17 cellular contexts compared by ENCODE assay signal in genomic region chr2:207599641-207600040, GRCh38. TPM values are rescaled to one million over a fixed set of nuclear protein-coding genes. Genes with fewer than 3 reads are reported as not detected.
DNase-seq lines count a peak whose midpoint lies in the region; ATAC-seq and TF ChIP-seq lines count a peak whose summit lies in the region.
"Had no signal": no experiment of that assay in that cellular context is flagged by ENCODE, and none has a peak within 500 bp of the region (broad histone marks: within the 10 kb centered on the region; RNA-seq: fewer than 3 reads in every experiment).

No MANE protein-coding gene starts in this region.

- H3K9me2 ChIP-seq in GM23248 (ENCODE audit: insufficient read depth), result no peaks in the 10 kb centered on the region

- no peak for TF ChIP-seq CTCF in osteocyte (IDR thresholded peaks at IDR 0.05)

- H3K4me2 ChIP-seq in GM23248 (ENCODE audit: unreplicated experiment), result peak overlapping the region; percentile 22

- peaks cover 33% of the 10 kb centered on the region for H3K36me3 ChIP-seq in CD4-positive, CD25-positive, alpha-beta regulatory T cell (ENCODE audit: control insufficient read depth, insufficient read depth, low read length)
- H3K36me3 ChIP-seq in GM23248 (ENCODE audit: low read depth), result peaks cover 17% of the 10 kb centered on the region

- H3K36me3 Mint-ChIP-seq in CD4-positive, CD25-positive, alpha-beta regulatory T cell, result peaks cover 27% of the 10 kb centered on the region
- H3K36me3 Mint-ChIP-seq in osteocyte (ENCODE audit: unreplicated experiment), result peaks cover 36% of the 10 kb centered on the region

- H3K9me3 ChIP-seq in CD4-positive, CD25-positive, alpha-beta regulatory T cell (ENCODE audit: control insufficient read depth in 2 of 2, low read length in 2 of 2), result no peaks in the 10 kb centered on the region
- no peaks in the 10 kb centered on the region for H3K9me3 ChIP-seq in GM23248 (ENCODE audit: low read depth)
- H3K9me3 ChIP-seq: HAP-1, MG63 had no signal

- H3K79me2 ChIP-seq in GM23248 (ENCODE audit: insufficient read depth), result peaks cover 7% of the 10 kb centered on the region; the same call in 1 of the 2 replicates

- in situ Hi-C loops in GM23248 (cut with MboI), result no loop called here

- H3K9ac ChIP-seq in GM23248, result no peak overlapping the region

- no peaks in the 10 kb centered on the region for H3K27me3 ChIP-seq in CD4-positive, CD25-positive, alpha-beta regulatory T cell (ENCODE audit: control insufficient read depth, insufficient read depth, low read length)
- no peaks in the 10 kb centered on the region for H3K27me3 ChIP-seq in GM23248 (replicated peaks; ENCODE audit: insufficient read depth)
- H3K27me3 ChIP-seq: MG63 had no signal

- H3K27ac ChIP-seq in CD4-positive, CD25-positive, alpha-beta regulatory T cell (ENCODE audit: insufficient read depth, low read length, poor library complexity, severe bottlenecking), result no peak overlapping the region
- 0 out of 2 replicates have a peak overlapping the region, but pooled peaks have one; percentile 3 for H3K27ac ChIP-seq in GM23248

- H3K27me3 Mint-ChIP-seq in CD4-positive, CD25-positive, alpha-beta regulatory T cell, result no peaks in the 10 kb centered on the region
- H3K27me3 Mint-ChIP-seq in osteocyte (ENCODE audit: unreplicated experiment), result no peaks in the 10 kb centered on the region

- DNase-seq in CD4-positive, CD25-positive, alpha-beta regulatory T cell, result no peak
- DNase-seq in GM23248 (peak; percentile 12), fibroblast of gingiva (ENCODE audit: low read depth) (peak; percentile 11), osteocyte (ENCODE audit: extremely low spot score, unreplicated experiment) (no peak), SHP77 (lab: John Stamatoyannopoulos, UW) (no peak)
- DNase-seq: Calu3, DMS53, Karpas-422, MG63, NCI-H1092, NCI-H1694 treated with DMSO at 0.1 percent for 48 hours, NCI-H226, NCI-H524 treated with DMSO at 0.1 percent for 48 hours had no signal

- H3K4me1 Mint-ChIP-seq in CD4-positive, CD25-positive, alpha-beta regulatory T cell, result peaks cover 9 to 38% (median 24%) of the 10 kb centered on the region in 4 donors
- H3K4me1 Mint-ChIP-seq in osteocyte (ENCODE audit: unreplicated experiment), result peaks cover 5% of the 10 kb centered on the region

- H3K9me3 Mint-ChIP-seq in CD4-positive, CD25-positive, alpha-beta regulatory T cell, result no peaks in the 10 kb centered on the region
- no peaks in the 10 kb centered on the region for H3K9me3 Mint-ChIP-seq in osteocyte (ENCODE audit: unreplicated experiment)
- H3K9me3 Mint-ChIP-seq: CD14-positive monocyte had no signal

- peak overlapping the region in 2 of 3 donors; percentile 7 to 80 for H3K27ac Mint-ChIP-seq in CD4-positive, CD25-positive, alpha-beta regulatory T cell
- H3K27ac Mint-ChIP-seq in osteocyte (ENCODE audit: unreplicated experiment), result peak overlapping the region; percentile 48

- H3K4me3 Mint-ChIP-seq in CD4-positive, CD25-positive, alpha-beta regulatory T cell, result no peak overlapping the region
- no peak overlapping the region for H3K4me3 Mint-ChIP-seq in osteocyte (ENCODE audit: unreplicated experiment)
- H3K4me3 Mint-ChIP-seq: CD14-positive monocyte had no signal

- no peak for ATAC-seq in CD4-positive, CD25-positive, alpha-beta regulatory T cell (ENCODE audit: low read depth in 2 of 2)
- ATAC-seq in HG03354 (IDR thresholded peaks at IDR 0.05; ENCODE audit: poor library complexity, severe bottlenecking, unreplicated experiment) (no peak), HG03442 (IDR thresholded peaks at IDR 0.05; ENCODE audit: unreplicated experiment) (no peak)

- H3K4me3 ChIP-seq in CD4-positive, CD25-positive, alpha-beta regulatory T cell (ENCODE audit: low read depth, low read length), result no peak overlapping the region
- H3K4me3 ChIP-seq in GM23248, result no peak overlapping the region
- H3K4me3 ChIP-seq: HAP-1, MG63 had no signal

- H2AFZ ChIP-seq in GM23248, result no peak overlapping the region

- no peaks in the 10 kb centered on the region for H4K20me1 ChIP-seq in GM23248 (ENCODE audit: insufficient read depth)

- peaks cover 26% of the 10 kb centered on the region; the same call in 1 of the 2 replicates for H3F3A ChIP-seq in GM23248 (ENCODE audit: insufficient read depth)

- H3K4me1 ChIP-seq in CD4-positive, CD25-positive, alpha-beta regulatory T cell (ENCODE audit: control insufficient read depth, insufficient read depth, low read length, poor library complexity, severe bottlenecking), result no peaks in the 10 kb centered on the region
- H3K4me1 ChIP-seq in GM23248 (ENCODE audit: insufficient read depth), result peaks cover 18% of the 10 kb centered on the region
- H3K4me1 ChIP-seq: HAP-1 had no signal

RNA-seq across cellular contexts. Expression of gene METTL21A, which starts 25.6 kb away (rescaled TPM):
- total RNA-seq in CD4-positive, CD25-positive, alpha-beta regulatory T cell, result 13.7 TPM
- polyA plus RNA-seq in CD4-positive, CD25-positive, alpha-beta regulatory T cell, result 10 to 100 TPM; 21.7 to 29.7 (median 23.0) TPM
- total RNA-seq in GM23248 (2014; rRNA removed; shearing (Covaris generic)), result 22.0 and 23.3 TPM in 2 replicates
- polyA plus RNA-seq in GM23248 (2016; fragmentation: Nextera tagmentation; extraction: Ambion mirVana), result 21.3 and 22.0 TPM in 2 replicates
- 17.5 and 18.7 TPM in 2 replicates for total RNA-seq in osteocyte

Comparison
In these comparisons a context has a peak if more than half of its experiments do, and no peak if none do; other contexts are left out.
1. DNase-seq: peak in GM23248 (single experiment) and fibroblast of gingiva (single experiment); none in CD4-positive, CD25-positive, alpha-beta regulatory T cell (0 of 3), osteocyte (single experiment) and SHP77 (0 of 2).